In the genomic region with DNA sequence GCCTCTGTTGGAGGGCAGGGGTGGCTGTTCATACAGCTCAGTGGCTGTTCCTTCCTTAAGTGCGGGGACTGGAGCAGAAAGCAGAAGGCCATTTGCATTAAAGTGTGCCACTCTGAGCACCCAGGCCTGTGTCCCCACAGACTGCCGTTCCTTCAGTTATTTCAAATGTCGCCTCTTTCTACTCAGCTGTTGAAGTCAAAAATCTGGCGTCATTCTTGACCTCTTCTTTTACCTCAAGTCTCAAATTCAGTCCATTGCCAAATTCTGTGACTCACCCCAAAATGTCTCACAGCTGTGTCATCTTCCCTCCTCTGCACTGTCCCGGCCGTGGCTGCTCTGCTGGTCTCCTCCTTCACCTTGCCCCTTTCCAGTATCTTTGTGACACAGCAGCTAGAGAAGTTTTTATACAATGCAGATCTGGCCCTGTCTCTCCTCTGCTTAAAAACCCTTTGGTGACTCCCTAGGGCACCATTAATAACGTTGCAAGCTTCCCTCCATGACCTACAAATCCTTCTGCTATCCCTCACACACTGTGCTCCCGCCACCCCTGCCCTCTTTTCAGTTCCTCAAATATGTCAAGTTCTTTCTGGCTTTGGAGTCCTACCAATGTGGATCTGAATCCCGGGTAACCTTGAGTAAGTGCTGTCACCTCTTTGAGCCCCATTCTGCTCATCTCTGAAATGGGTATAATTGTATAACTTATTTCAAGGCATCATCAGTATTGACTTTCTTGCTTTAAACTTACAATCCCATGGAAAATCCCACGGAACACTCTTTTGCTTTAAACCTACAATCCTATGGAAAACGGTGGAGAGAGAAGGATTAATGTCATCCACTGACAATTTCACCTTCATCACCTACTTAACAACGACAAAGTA, we compare ENCODE assay signal across 11 cellular contexts.
DNase-seq lines count a peak whose midpoint lies in the region; FAIRE-seq and TF ChIP-seq lines count a peak whose summit lies in the region.
"Had no signal": no experiment of that assay in that cellular context is flagged by ENCODE, and none has a peak within 500 bp of the region (broad histone marks: within the 10 kb centered on the region; RNA-seq: fewer than 3 reads in every experiment).

No MANE protein-coding gene starts in this region.

- no peak for TF ChIP-seq POLR2A in vagina (IDR thresholded peaks at IDR 0.05)

- H3K4me2 ChIP-seq in astrocyte (ENCODE audit: low read length): peak overlapping the region; percentile 54

- no peak overlapping the region for H3K27ac Mint-ChIP-seq in astrocyte (ENCODE audit: unreplicated experiment)

- H3K27me3 ChIP-seq in MG63 (no peaks in the 10 kb centered on the region), astrocyte (ENCODE audit: insufficient read depth, low read length) (no peaks in the 10 kb centered on the region), vagina (no peaks in the 10 kb centered on the region)

- H3K9me3 ChIP-seq in MG63: no peaks in the 10 kb centered on the region
- no peaks in the 10 kb centered on the region for H3K9me3 ChIP-seq in astrocyte (ENCODE audit: insufficient read depth, low read depth, low read length)
- no peaks in the 10 kb centered on the region for H3K9me3 ChIP-seq in vagina

- H3K4me3 Mint-ChIP-seq in astrocyte (ENCODE audit: unreplicated experiment): no peak overlapping the region

- no peaks in the 10 kb centered on the region for H3K79me2 ChIP-seq in astrocyte (ENCODE audit: insufficient read depth, low read length)

- no peak for FAIRE-seq in astrocyte (lab: Jason Lieb, UNC)

- H3K36me3 Mint-ChIP-seq in astrocyte (ENCODE audit: low read depth, unreplicated experiment): no peaks in the 10 kb centered on the region

- peak overlapping the region; percentile 3 for H2AFZ ChIP-seq in astrocyte (ENCODE audit: low read depth, low read length)

- intact Hi-C loops in vagina (cut with DNase I): no loop called here

- no peak overlapping the region for H3K9ac ChIP-seq in astrocyte (ENCODE audit: low read length)

- H3K4me1 ChIP-seq in astrocyte (ENCODE audit: insufficient read depth, low read length) (peaks cover 10% of the 10 kb centered on the region), vagina (no peaks in the 10 kb centered on the region)

- H3K4me1 Mint-ChIP-seq in astrocyte (ENCODE audit: low read depth, unreplicated experiment): peaks cover 18% of the 10 kb centered on the region

- H4K20me1 ChIP-seq in astrocyte (ENCODE audit: insufficient read depth, low read length): no peaks in the 10 kb centered on the region

- DNase-seq in AG20443 (ENCODE audit: low spot score) (peak; percentile 91), MG63 (peak; percentile 85), astrocyte (ENCODE audit: low read depth) (peak; percentile 83), kidney tubule cell (ENCODE audit: low spot score) (peak; percentile 43), retina (no peak), NCI-H187 (lab: John Stamatoyannopoulos, UW) (no peak), vagina (ENCODE audit: extremely low spot score in 2 of 2) (no peak)
- no peak for DNase-seq in stimulated activated naive CD4-positive, alpha-beta T cell treated with Interleukin-2 at 50 U/mL for 16 hours (lab: John Stamatoyannopoulos, UW)
- DNase-seq: hypothalamus, NCI-H2081 treated with DMSO at 0.1 percent for 48 hours had no signal

- no peaks in the 10 kb centered on the region for H3K9me3 Mint-ChIP-seq in astrocyte (ENCODE audit: unreplicated experiment)

- H3K36me3 ChIP-seq in MG63 (no peaks in the 10 kb centered on the region), astrocyte (ENCODE audit: insufficient read depth, low read length) (no peaks in the 10 kb centered on the region), vagina (no peaks in the 10 kb centered on the region)

- TF ChIP-seq CTCF in astrocyte (IDR thresholded peaks at IDR 0.05; ENCODE audit: insufficient read depth, low read depth, low read length): no peak
- TF ChIP-seq CTCF in vagina (IDR thresholded peaks at IDR 0.05): no peak

- H3K4me3 ChIP-seq in MG63 (no peak overlapping the region), astrocyte (ENCODE audit: insufficient read depth, low read depth, low read length) (no peak overlapping the region), vagina (no peak overlapping the region)

- no peak overlapping the region for H3K27ac ChIP-seq in astrocyte (ENCODE audit: low read depth, low read length)
- no peak overlapping the region for H3K27ac ChIP-seq in vagina
- H3K27ac ChIP-seq: VCaP had no signal

- H3K27me3 Mint-ChIP-seq in astrocyte (ENCODE audit: low read depth, unreplicated experiment): peaks cover 6% of the 10 kb centered on the region

Comparison
In these comparisons a context has a peak if more than half of its experiments do, and no peak if none do; other contexts are left out.
1. DNase-seq: peak in AG20443 (single experiment), MG63 (single experiment), astrocyte (single experiment) and kidney tubule cell (single experiment); none in retina (single experiment), NCI-H187 (0 of 2), stimulated activated naive CD4-positive, alpha-beta T cell treated with Interleukin-2 at 50 U/mL for 16 hours (single experiment) and vagina (0 of 2).